13 cellular contexts compared by ENCODE assay signal in the genomic region with DNA sequence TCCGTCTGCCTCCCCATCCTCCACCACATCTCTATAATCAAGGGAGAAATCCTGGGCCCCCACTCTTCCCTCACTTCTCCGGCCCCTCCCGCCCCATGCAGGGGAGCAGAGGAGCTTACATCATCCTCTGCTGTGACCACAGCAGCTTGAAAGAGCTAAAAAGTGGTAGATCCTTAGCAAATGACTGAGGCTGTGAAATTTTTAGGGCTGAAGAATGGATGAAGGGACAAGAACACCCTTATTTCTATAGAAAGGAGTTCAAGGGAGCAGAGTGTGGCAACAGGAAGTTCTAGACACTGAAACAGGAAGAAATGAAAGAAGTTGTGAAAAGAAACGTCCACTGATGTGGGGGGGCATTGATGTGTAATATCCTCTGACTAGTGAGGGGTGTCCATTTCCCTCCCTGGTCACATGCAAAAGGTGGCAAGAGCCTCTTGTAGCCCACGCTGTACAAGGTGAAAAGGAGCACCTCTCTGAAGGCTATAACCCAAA.
DNase-seq lines count a peak whose midpoint lies in the region; ATAC-seq, FAIRE-seq and TF ChIP-seq lines count a peak whose summit lies in the region.
"Had no signal": no experiment of that assay in that cellular context is flagged by ENCODE, and none has a peak within 500 bp of the region (broad histone marks: within the 10 kb centered on the region; RNA-seq: fewer than 3 reads in every experiment).

No MANE protein-coding gene starts in this region.

- no peaks in the 10 kb centered on the region for H3K9me3 ChIP-seq in T-helper 17 cell (ENCODE audit: control insufficient read depth, low read length, poor library complexity, severe bottlenecking)
- no peaks in the 10 kb centered on the region for H3K9me3 ChIP-seq in CD4-positive, alpha-beta memory T cell (ENCODE audit: control insufficient read depth in 1 of 2, low read length in 2 of 2)
- H3K9me3 ChIP-seq: tibial artery had no signal

- no peak overlapping the region for H3K4me3 Mint-ChIP-seq in T-helper 17 cell
- H3K4me3 Mint-ChIP-seq in CD4-positive, alpha-beta memory T cell, result no peak overlapping the region
- H3K4me3 Mint-ChIP-seq: mesothelial cell of epicardium had no signal

- DNase-seq in AG08395 (ENCODE audit: low spot score), result peak; percentile 8
- DNase-seq in GM12891 (ENCODE audit: insufficient read length, low spot score), result no peak
- no peak for DNase-seq in T-helper 17 cell
- peak; percentile 8 for DNase-seq in glomerular visceral epithelial cell (ENCODE audit: extremely low spot score)
- no peak for DNase-seq in NCI-H69 (lab: John Stamatoyannopoulos, UW)
- DNase-seq in foreskin melanocyte, result no peak
- DNase-seq in CD4-positive, alpha-beta memory T cell, result no peak
- DNase-seq: aorta, Calu3, tibial artery had no signal

- H3K4me1 ChIP-seq in CD4-positive, alpha-beta memory T cell (ENCODE audit: insufficient read depth, low read length), result peaks cover 10% of the 10 kb centered on the region
- H3K4me1 ChIP-seq: tibial artery had no signal

- no peak for TF ChIP-seq POLR2A in GM12891 (IDR thresholded peaks at IDR 0.05; ENCODE audit: low read depth, low read length)

- POLR2A ChIA-PET in CD4-positive, alpha-beta memory T cell (lab: Charles Lee; ENCODE audit: partially characterized antibody), result no interaction called here

- peak; percentile 33 for FAIRE-seq in GM12891 (lab: Jason Lieb, UNC)
- FAIRE-seq: TTC549 had no signal

- H3K27me3 ChIP-seq in CD4-positive, alpha-beta memory T cell (ENCODE audit: insufficient read depth, low read length), result no peaks in the 10 kb centered on the region
- H3K27me3 ChIP-seq: tibial artery had no signal

- no peaks in the 10 kb centered on the region for H3K36me3 ChIP-seq in CD4-positive, alpha-beta memory T cell (ENCODE audit: insufficient read depth, low read length)
- H3K36me3 ChIP-seq: tibial artery had no signal

- ATAC-seq in T-helper 17 cell, result peak; percentile 57
- ATAC-seq in HG02763 (IDR thresholded peaks at IDR 0.05; ENCODE audit: unreplicated experiment), result no peak

- no peaks in the 10 kb centered on the region for H3K9me3 Mint-ChIP-seq in CD4-positive, alpha-beta memory T cell
- H3K9me3 Mint-ChIP-seq: mesothelial cell of epicardium had no signal

- CTCF ChIA-PET in CD4-positive, alpha-beta memory T cell (lab: Charles Lee; ENCODE audit: partially characterized antibody), result interaction anchor here (0.7 kb wide), 1 partner anchor 21 kb away, joined by 3 read pairs; no protein-coding TSS in a partner anchor

- intact Hi-C loops in CD4-positive, alpha-beta memory T cell (cut with micrococcal nuclease), result no loop called here

- no peak overlapping the region for H3K4me3 ChIP-seq in CD4-positive, alpha-beta memory T cell (ENCODE audit: low read length in 2 of 2)
- H3K4me3 ChIP-seq: tibial artery had no signal

- no peaks in the 10 kb centered on the region for H3K27me3 Mint-ChIP-seq in T-helper 17 cell
- no peaks in the 10 kb centered on the region for H3K27me3 Mint-ChIP-seq in CD4-positive, alpha-beta memory T cell

- no peaks in the 10 kb centered on the region for H3K36me3 Mint-ChIP-seq in T-helper 17 cell (ENCODE audit: low read depth)
- no peaks in the 10 kb centered on the region for H3K36me3 Mint-ChIP-seq in CD4-positive, alpha-beta memory T cell
- H3K36me3 Mint-ChIP-seq: mesothelial cell of epicardium had no signal

- H3K4me1 Mint-ChIP-seq in T-helper 17 cell, result peaks cover 10% of the 10 kb centered on the region
- H3K4me1 Mint-ChIP-seq in CD4-positive, alpha-beta memory T cell, result peaks cover 0 to 7% (median 6%) of the 10 kb centered on the region in 4 donors

- no peak overlapping the region for H3K27ac ChIP-seq in CD4-positive, alpha-beta memory T cell (ENCODE audit: low read depth, low read length)
- H3K27ac ChIP-seq: tibial artery had no signal

- peak overlapping the region; percentile 73 for H3K27ac Mint-ChIP-seq in T-helper 17 cell
- H3K27ac Mint-ChIP-seq in CD4-positive, alpha-beta memory T cell, result no peak overlapping the region
- H3K27ac Mint-ChIP-seq: mesothelial cell of epicardium had no signal

TF ChIP-seq in GM12891, 5 proteins besides CTCF, POLR2A, EP300 and RAD21:
- TF ChIP-seq SPI1 (IDR thresholded peaks at IDR 0.05; ENCODE audit: low read depth, low read length) (no peak), POU2F2 (IDR thresholded peaks at IDR 0.05; ENCODE audit: low read depth, low read length) (no peak), TAF1 (IDR thresholded peaks at IDR 0.05; ENCODE audit: low read depth, low read length) (no peak), PAX5 (IDR thresholded peaks at IDR 0.05; ENCODE audit: insufficient read depth, low read length, severe bottlenecking) (no peak), POLR2AphosphoS5 (IDR thresholded peaks at IDR 0.05; ENCODE audit: low read depth, low read length) (no peak)

Comparison
In these comparisons a context has a peak if more than half of its experiments do, and no peak if none do; other contexts are left out.
1. DNase-seq: peak in AG08395 (single experiment) and glomerular visceral epithelial cell (single experiment); none in GM12891 (single experiment), T-helper 17 cell (0 of 3), NCI-H69 (single experiment), foreskin melanocyte (single experiment) and CD4-positive, alpha-beta memory T cell (0 of 5).